Comparison of ENCODE assay signal across 8 cellular contexts in genomic region chr20:371755-372542, GRCh38. TPM values are rescaled to one million over a fixed set of nuclear protein-coding genes. Genes with fewer than 3 reads are reported as not detected.
DNase-seq lines count a peak whose midpoint lies in the region; ATAC-seq and TF ChIP-seq lines count a peak whose summit lies in the region.

No MANE protein-coding gene starts in this region.

- DNase-seq in activated naive CD4-positive, alpha-beta T cell treated with anti-CD3 and anti-CD28 coated beads, Interleukin-2, amount 10 ng/mL, durations not matched to agents 7 days and 5 days = no peak
- no peak for DNase-seq in activated naive CD4-positive, alpha-beta T cell treated with Interleukin-2 at 50 U/mL for 16 hours
- DNase-seq in SK-N-SH = no peak
- peak; percentile 68 for DNase-seq in glomerular visceral epithelial cell (ENCODE audit: extremely low spot score)
- no peak for DNase-seq in smooth muscle cell (lab: John Stamatoyannopoulos, UW; ENCODE audit: unreplicated experiment)
- no peak for DNase-seq in 8988T

- H3K27ac ChIP-seq in SK-N-SH (ENCODE audit: low read depth in 2 of 2, low read length in 1 of 2) (peak overlapping the region; percentile 36 to 76), smooth muscle cell (ENCODE audit: low read depth) (peak overlapping the region; percentile 34)

- no peak for TF ChIP-seq EP300 in SK-N-SH (IDR thresholded peaks at IDR 0.05; ENCODE audit: borderline replicate concordance in 1 of 2, low read depth in 1 of 2, low read length in 1 of 2)

- H3K9me3 Mint-ChIP-seq in activated naive CD4-positive, alpha-beta T cell treated with anti-CD3 and anti-CD28 coated beads, Interleukin-2, amount 10 ng/mL, durations not matched to agents 7 days and 5 days = no peaks in the 10 kb centered on the region

- H4K20me1 ChIP-seq in SK-N-SH (ENCODE audit: insufficient read depth) (no peaks in the 10 kb centered on the region), smooth muscle cell (ENCODE audit: low read depth) (no peaks in the 10 kb centered on the region)

- H3K4me3 Mint-ChIP-seq in activated naive CD4-positive, alpha-beta T cell treated with anti-CD3 and anti-CD28 coated beads, Interleukin-2, amount 10 ng/mL, durations not matched to agents 7 days and 5 days = no peak overlapping the region

- peak overlapping the region; percentile 42 for H3K27ac Mint-ChIP-seq in activated naive CD4-positive, alpha-beta T cell treated with anti-CD3 and anti-CD28 coated beads, Interleukin-2, amount 10 ng/mL, durations not matched to agents 7 days and 5 days

- H3K4me1 Mint-ChIP-seq in activated naive CD4-positive, alpha-beta T cell treated with anti-CD3 and anti-CD28 coated beads, Interleukin-2, amount 10 ng/mL, durations not matched to agents 7 days and 5 days = peaks cover 39% of the 10 kb centered on the region

- H3K27me3 ChIP-seq in SK-N-SH (ENCODE audit: insufficient read depth) (no peaks in the 10 kb centered on the region), smooth muscle cell (ENCODE audit: low read depth) (no peaks in the 10 kb centered on the region)

- no peaks in the 10 kb centered on the region for H3K36me3 Mint-ChIP-seq in activated naive CD4-positive, alpha-beta T cell treated with anti-CD3 and anti-CD28 coated beads, Interleukin-2, amount 10 ng/mL, durations not matched to agents 7 days and 5 days

- H3K4me3 ChIP-seq in SK-N-SH (ENCODE audit: low read depth in 2 of 2, low read length in 1 of 2) (no peak overlapping the region), smooth muscle cell (no peak overlapping the region)

- H3K9ac ChIP-seq in SK-N-SH (no peak overlapping the region), smooth muscle cell (ENCODE audit: low read depth) (no peak overlapping the region)

- 74% methylated on average over 10 of the region's 10 CpGs for WGBS in SK-N-SH (ENCODE audit: low lambda C conversion rate)
- WGBS in smooth muscle cell (ENCODE audit: low lambda C conversion rate) = 68% methylated on average over 10 of the region's 10 CpGs

- CTCF ChIA-PET in activated naive CD4-positive, alpha-beta T cell treated with anti-CD3 and anti-CD28 coated beads, Interleukin-2, amount 10 ng/mL, durations not matched to agents 7 days and 5 days (lab: Charles Lee) = interaction anchor here (0.9 to 1.6 kb wide), 3 partner anchors 8 to 17 kb away, joined by 3 to 5 read pairs (median 4); no protein-coding TSS in a partner anchor
- CTCF ChIA-PET in SK-N-SH (lab: Yijun Ruan, JAX) = interaction anchor here (0.6 to 3.7 kb wide), 5 partner anchors 10 to 840 kb away, joined by 3 to 24 read pairs (median 5); no protein-coding TSS in a partner anchor

- POLR2A ChIA-PET in SK-N-SH (lab: Yijun Ruan, JAX) = interaction anchor here (1.1 to 1.9 kb wide), 3 partner anchors 9 to 10 kb away, joined by 3 to 11 read pairs (median 5); partner anchors contain the start of gene TRIB3

- H2AFZ ChIP-seq in SK-N-SH (ENCODE audit: low read depth) = peak overlapping the region; percentile 81
- peak overlapping the region; percentile 16 for H2AFZ ChIP-seq in smooth muscle cell (ENCODE audit: low read depth)

- peaks cover 12% of the 10 kb centered on the region for H3F3A ChIP-seq in SK-N-SH (replicated peaks; ENCODE audit: insufficient read depth)
- peaks cover 11% of the 10 kb centered on the region for H3F3A ChIP-seq in smooth muscle cell (ENCODE audit: low read depth)

- H3K36me3 ChIP-seq in SK-N-SH (replicated peaks in 1 of 2; ENCODE audit: control insufficient read depth in 1 of 2, insufficient read depth in 2 of 2, low read length in 1 of 2) (no peaks in the 10 kb centered on the region), smooth muscle cell (ENCODE audit: low read depth) (no peaks in the 10 kb centered on the region)

- TF ChIP-seq RAD21 in SK-N-SH (IDR thresholded peaks at IDR 0.05; ENCODE audit: low read length) = no peak

- no peaks in the 10 kb centered on the region for H3K9me2 ChIP-seq in SK-N-SH

- TF ChIP-seq CTCF in SK-N-SH (IDR thresholded peaks at IDR 0.05) (no peak), smooth muscle cell (IDR thresholded peaks at IDR 0.05; ENCODE audit: borderline replicate concordance, insufficient read depth, poor library complexity, severe bottlenecking) (no peak)

- H3K79me2 ChIP-seq in SK-N-SH (ENCODE audit: insufficient read depth) (no peaks in the 10 kb centered on the region), smooth muscle cell (ENCODE audit: low read depth) (no peaks in the 10 kb centered on the region)

- peak overlapping the region; percentile 29; the same call in 1 of the 2 replicates for H3K4me2 ChIP-seq in SK-N-SH
- peak overlapping the region; percentile 10 for H3K4me2 ChIP-seq in smooth muscle cell

- H3K9me3 ChIP-seq in SK-N-SH (no peaks in the 10 kb centered on the region), smooth muscle cell (replicated peaks; ENCODE audit: low read depth) (no peaks in the 10 kb centered on the region)

- peaks cover 4% of the 10 kb centered on the region for H3K27me3 Mint-ChIP-seq in activated naive CD4-positive, alpha-beta T cell treated with anti-CD3 and anti-CD28 coated beads, Interleukin-2, amount 10 ng/mL, durations not matched to agents 7 days and 5 days

- ATAC-seq in HG02885 (IDR thresholded peaks at IDR 0.05; ENCODE audit: poor library complexity, unreplicated experiment) = no peak
- no peak for ATAC-seq in activated CD4-positive, CD25-positive, alpha-beta regulatory T cell treated with anti-CD3 and anti-CD28 coated beads, Interleukin-2, amount 50 U/mL, for 24 hours

- peaks cover 10 to 27% of the 10 kb centered on the region in 2 experiments; a peak in 3 of 4 replicates for H3K4me1 ChIP-seq in SK-N-SH (ENCODE audit: control insufficient read depth in 1 of 2, insufficient read depth in 2 of 2, low read depth in 1 of 2, low read length in 1 of 2)
- no peaks in the 10 kb centered on the region for H3K4me1 ChIP-seq in smooth muscle cell (ENCODE audit: low read depth)

TF ChIP-seq in SK-N-SH, 30 proteins besides CTCF, POLR2A, EP300 and RAD21 (continues in another document):
- TF ChIP-seq TCF12 (IDR thresholded peaks at IDR 0.05) (peak; percentile 47; the same call in 1 of the 2 replicates), PBX3 (IDR thresholded peaks at IDR 0.05) (no peak), USF1 (IDR thresholded peaks at IDR 0.05; ENCODE audit: borderline replicate concordance, low read depth) (peak; percentile 80), MAX (IDR thresholded peaks at IDR 0.05; ENCODE audit: low read depth) (0 out of 2 replicates have a peak, but pooled peaks have one; percentile 33), CHD2 (IDR thresholded peaks at IDR 0.05; ENCODE audit: low read length, partially characterized antibody) (no peak)

RNA-seq across cellular contexts. Expression of gene TRIB3, which starts 8.6 kb away (rescaled TPM):
- polyA plus RNA-seq in SK-N-SH (2012; rRNA removed) (13.2 and 16.6 TPM in 2 replicates), smooth muscle cell (25.7 TPM in 2 replicates)
- 7.2 and 12.0 TPM in 2 replicates for polyA plus RNA-seq in SK-N-SH (2012; cell fraction: cytosol; rRNA removed)
- polyA plus RNA-seq in SK-N-SH (2012; cell fraction: nucleus; rRNA removed) = 14.4 and 14.8 TPM in 2 replicates
- total RNA-seq in smooth muscle cell = 18.6 and 21.2 TPM in 2 replicates

RNA-seq across cellular contexts. Expression of gene NRSN2, which starts 25.0 kb away (rescaled TPM):
- polyA plus RNA-seq in SK-N-SH (2012; rRNA removed) (88.6 and 146 TPM in 2 replicates), smooth muscle cell (99.1 and 107 TPM in 2 replicates)
- 54.7 and 100 TPM in 2 replicates for polyA plus RNA-seq in SK-N-SH (2012; cell fraction: cytosol; rRNA removed)
- 63.6 and 88.9 TPM in 2 replicates for polyA plus RNA-seq in SK-N-SH (2012; cell fraction: nucleus; rRNA removed)
- total RNA-seq in smooth muscle cell = 31.5 and 50.1 TPM in 2 replicates

RNA-seq across cellular contexts. Expression of gene RBCK1, which starts 36.1 kb away (rescaled TPM):
- polyA plus RNA-seq in SK-N-SH (2012; rRNA removed) = 94.3 and 105 TPM in 2 replicates
- polyA plus RNA-seq in SK-N-SH (2012; cell fraction: cytosol; rRNA removed) = 55.2 and 70.2 TPM in 2 replicates
- 264 and 271 TPM in 2 replicates for polyA plus RNA-seq in SK-N-SH (2012; cell fraction: nucleus; rRNA removed)
- 43.0 and 49.2 TPM in 2 replicates for total RNA-seq in smooth muscle cell
- polyA plus RNA-seq in smooth muscle cell = 53.9 and 62.4 TPM in 2 replicates

RNA-seq across cellular contexts. Expression of gene SOX12, which starts 46.6 kb away (rescaled TPM):
- 7.0 and 11.3 TPM in 2 replicates for polyA plus RNA-seq in SK-N-SH (2012; rRNA removed)
- polyA plus RNA-seq in SK-N-SH (2012; cell fraction: cytosol; rRNA removed) = 7.9 and 10.8 TPM in 2 replicates
- polyA plus RNA-seq in SK-N-SH (2012; cell fraction: nucleus; rRNA removed) = 44.6 and 55.2 TPM in 2 replicates
- total RNA-seq in smooth muscle cell = 3.3 and 7.1 TPM in 2 replicates
- polyA plus RNA-seq in smooth muscle cell = 16.6 and 17.7 TPM in 2 replicates
